2 cellular contexts compared by ENCODE assay signal in genomic region chr4:113822555-113823290, GRCh38.
TF ChIP-seq lines count a peak whose summit lies in the region.

No MANE protein-coding gene starts in this region.

TF ChIP-seq in SK-N-SH, 30 proteins besides CTCF, POLR2A, EP300 and RAD21 (continued from another document):
- TF ChIP-seq GABPA (IDR thresholded peaks at IDR 0.05; ENCODE audit: low read depth) (no peak), EZH2phosphoT487 (IDR thresholded peaks at IDR 0.05; ENCODE audit: borderline replicate concordance, low read depth) (no peak), FOSL2 (IDR thresholded peaks at IDR 0.05; ENCODE audit: borderline replicate concordance, low read depth) (no peak), TEAD4 (IDR thresholded peaks at IDR 0.05; ENCODE audit: borderline replicate concordance, insufficient read depth) (no peak), MXI1 (IDR thresholded peaks at IDR 0.05; ENCODE audit: low read depth, low read length) (no peak), GATA2 (CRISPR knock-in tag; IDR thresholded peaks at IDR 0.05) (no peak), RFX5 (IDR thresholded peaks at IDR 0.05; ENCODE audit: low read length) (no peak)
- TF ChIP-seq, protein P1, sequence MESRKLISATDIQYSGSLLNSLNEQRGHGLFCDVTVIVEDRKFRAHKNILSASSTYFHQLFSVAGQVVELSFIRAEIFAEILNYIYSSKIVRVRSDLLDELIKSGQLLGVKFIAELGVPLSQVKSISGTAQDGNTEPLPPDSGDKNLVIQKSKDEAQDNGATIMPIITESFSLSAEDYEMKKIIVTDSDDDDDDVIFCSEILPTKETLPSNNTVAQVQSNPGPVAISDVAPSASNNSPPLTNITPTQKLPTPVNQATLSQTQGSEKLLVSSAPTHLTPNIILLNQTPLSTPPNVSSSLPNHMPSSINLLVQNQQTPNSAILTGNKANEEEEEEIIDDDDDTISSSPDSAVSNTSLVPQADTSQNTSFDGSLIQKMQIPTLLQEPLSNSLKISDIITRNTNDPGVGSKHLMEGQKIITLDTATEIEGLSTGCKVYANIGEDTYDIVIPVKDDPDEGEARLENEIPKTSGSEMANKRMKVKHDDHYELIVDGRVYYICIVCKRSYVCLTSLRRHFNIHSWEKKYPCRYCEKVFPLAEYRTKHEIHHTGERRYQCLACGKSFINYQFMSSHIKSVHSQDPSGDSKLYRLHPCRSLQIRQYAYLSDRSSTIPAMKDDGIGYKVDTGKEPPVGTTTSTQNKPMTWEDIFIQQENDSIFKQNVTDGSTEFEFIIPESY (IDR thresholded peaks at IDR 0.05; ENCODE audit: borderline replicate concordance, low read depth): no peak

TF ChIP-seq in SK-N-SH treated with all-trans-retinoic acid at 6 μM for 48 hours, 23 proteins besides CTCF, POLR2A, EP300 and RAD21 (continued from another document):
- TF ChIP-seq OSR1 (CRISPR knock-in tag; IDR thresholded peaks at IDR 0.05) (no peak), ISL1 (CRISPR knock-in tag; IDR thresholded peaks at IDR 0.05) (no peak), SNAI2 (CRISPR knock-in tag; IDR thresholded peaks at IDR 0.05) (no peak), ARNTL (CRISPR knock-in tag; IDR thresholded peaks at IDR 0.05; ENCODE audit: borderline replicate concordance, low read depth) (no peak), ZNF8 (CRISPR knock-in tag; IDR thresholded peaks at IDR 0.05) (no peak), TOX (CRISPR knock-in tag; IDR thresholded peaks at IDR 0.05; ENCODE audit: borderline replicate concordance) (no peak)
TF ChIP-seq in SK-N-SH treated with all-trans-retinoic acid at 6 μM for 48 hours: peak in this region for 0.
